In the genomic region with DNA sequence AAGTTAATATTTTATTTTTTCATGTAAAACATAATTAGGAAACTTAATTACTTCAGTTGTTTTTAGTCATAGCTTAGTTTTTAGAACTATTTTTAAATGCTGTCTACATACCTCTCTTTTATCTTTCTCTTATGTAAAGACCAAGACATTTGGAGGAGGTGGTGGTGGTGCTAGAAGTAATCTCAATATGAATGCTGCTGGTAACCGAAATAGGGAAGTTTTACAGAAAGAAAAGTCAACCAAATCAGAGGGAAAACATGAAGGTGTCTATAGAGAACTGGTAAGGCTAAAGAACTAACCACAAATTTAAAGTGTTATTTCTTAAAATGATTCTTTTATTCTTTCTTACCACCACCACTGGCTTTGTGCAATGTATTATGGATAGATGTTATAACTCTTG, we compare ENCODE assay signal across 1 cellular context.
TF ChIP-seq lines count a peak whose summit lies in the region.

No MANE protein-coding gene starts in this region.

TF ChIP-seq in GM12878, 131 proteins besides CTCF, POLR2A, EP300 and RAD21 (continued from another document and continues in another):
- TF ChIP-seq ZSCAN29 (IDR thresholded peaks at IDR 0.05) (no peak), NRF1 (conservative IDR thresholded peaks at IDR 0.05; ENCODE audit: low read depth, low read length) (no peak), FOXM1 (IDR thresholded peaks at IDR 0.05; ENCODE audit: low read depth, low read length) (no peak), CHD2 (IDR thresholded peaks at IDR 0.05; ENCODE audit: borderline replicate concordance, low read depth, low read length) (no peak), MTA2 (IDR thresholded peaks at IDR 0.05; ENCODE audit: low read depth) (peak; percentile 95), BCL3 (IDR thresholded peaks at IDR 0.05; ENCODE audit: borderline replicate concordance, insufficient read depth, low read depth, low read length, poor library complexity, severe bottlenecking) (no peak), IKZF2 (IDR thresholded peaks at IDR 0.05) (peak in 1 of 2 experiments; percentile 47; a peak in 1 of 4 replicates), STAT3 (IDR thresholded peaks at IDR 0.05; ENCODE audit: low read depth, low read length) (no peak), BRCA1 (IDR thresholded peaks at IDR 0.05; ENCODE audit: low read depth, low read length) (no peak), GABPA (IDR thresholded peaks at IDR 0.05; ENCODE audit: low read depth) (no peak), FOXK2 (IDR thresholded peaks at IDR 0.05) (no peak), BCL11A (IDR thresholded peaks at IDR 0.05; ENCODE audit: low read depth, low read length) (0 out of 2 replicates have a peak, but pooled peaks have one; percentile 41), USF1 (IDR thresholded peaks at IDR 0.05; ENCODE audit: borderline replicate concordance, extremely low read length, insufficient read depth, low read depth, low read length) (no peak), SPI1 (IDR thresholded peaks at IDR 0.05; ENCODE audit: borderline replicate concordance, insufficient read depth, low read depth, low read length) (no peak), CBX5 (IDR thresholded peaks at IDR 0.05; ENCODE audit: low read depth) (no peak), BMI1 (IDR thresholded peaks at IDR 0.05; ENCODE audit: borderline replicate concordance) (peak; percentile 63), ESRRA (IDR thresholded peaks at IDR 0.05; ENCODE audit: low read length) (no peak), MEF2A (IDR thresholded peaks at IDR 0.05; ENCODE audit: insufficient read depth, low read depth, low read length) (peak; percentile 34; the same call in 1 of the 2 replicates), SMARCA5 (IDR thresholded peaks at IDR 0.05) (no peak), PAX8 (IDR thresholded peaks at IDR 0.05) (no peak), BACH1 (IDR thresholded peaks at IDR 0.05; ENCODE audit: borderline replicate concordance) (no peak), PBX3 (IDR thresholded peaks at IDR 0.05; ENCODE audit: insufficient replicate concordance, low read depth, low read length) (no peak), ASH2L (IDR thresholded peaks at IDR 0.05; ENCODE audit: borderline replicate concordance, low read depth) (no peak), MEF2B (IDR thresholded peaks at IDR 0.05; ENCODE audit: partially characterized antibody, poor library complexity, severe bottlenecking) (peak; percentile 80), TAF1 (IDR thresholded peaks at IDR 0.05; ENCODE audit: borderline replicate concordance, low read depth, low read length) (no peak), SMAD5 (IDR thresholded peaks at IDR 0.05; ENCODE audit: low read depth) (no peak), NR2C1 (IDR thresholded peaks at IDR 0.05) (no peak), RFX5 (IDR thresholded peaks at IDR 0.05; ENCODE audit: low read depth, low read length) (no peak), DPF2 (IDR thresholded peaks at IDR 0.05) (peak; percentile 56; the same call in 1 of the 2 replicates), JUND (IDR thresholded peaks at IDR 0.05; ENCODE audit: low read depth, low read length) (no peak), PML (IDR thresholded peaks at IDR 0.05; ENCODE audit: low read length) (no peak), MYC (IDR thresholded peaks at IDR 0.05; ENCODE audit: insufficient read depth, insufficient read length, insufficient replicate concordance, low read length, severe bottlenecking) (no peak), MXI1 (IDR thresholded peaks at IDR 0.05; ENCODE audit: low read depth, low read length) (no peak)
- TF ChIP-seq, protein P1, sequence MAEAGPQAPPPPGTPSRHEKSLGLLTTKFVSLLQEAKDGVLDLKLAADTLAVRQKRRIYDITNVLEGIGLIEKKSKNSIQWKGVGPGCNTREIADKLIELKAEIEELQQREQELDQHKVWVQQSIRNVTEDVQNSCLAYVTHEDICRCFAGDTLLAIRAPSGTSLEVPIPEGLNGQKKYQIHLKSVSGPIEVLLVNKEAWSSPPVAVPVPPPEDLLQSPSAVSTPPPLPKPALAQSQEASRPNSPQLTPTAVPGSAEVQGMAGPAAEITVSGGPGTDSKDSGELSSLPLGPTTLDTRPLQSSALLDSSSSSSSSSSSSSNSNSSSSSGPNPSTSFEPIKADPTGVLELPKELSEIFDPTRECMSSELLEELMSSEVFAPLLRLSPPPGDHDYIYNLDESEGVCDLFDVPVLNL (IDR thresholded peaks at IDR 0.05; ENCODE audit: low read depth, low read length) = no peak
- TF ChIP-seq, protein P2, sequence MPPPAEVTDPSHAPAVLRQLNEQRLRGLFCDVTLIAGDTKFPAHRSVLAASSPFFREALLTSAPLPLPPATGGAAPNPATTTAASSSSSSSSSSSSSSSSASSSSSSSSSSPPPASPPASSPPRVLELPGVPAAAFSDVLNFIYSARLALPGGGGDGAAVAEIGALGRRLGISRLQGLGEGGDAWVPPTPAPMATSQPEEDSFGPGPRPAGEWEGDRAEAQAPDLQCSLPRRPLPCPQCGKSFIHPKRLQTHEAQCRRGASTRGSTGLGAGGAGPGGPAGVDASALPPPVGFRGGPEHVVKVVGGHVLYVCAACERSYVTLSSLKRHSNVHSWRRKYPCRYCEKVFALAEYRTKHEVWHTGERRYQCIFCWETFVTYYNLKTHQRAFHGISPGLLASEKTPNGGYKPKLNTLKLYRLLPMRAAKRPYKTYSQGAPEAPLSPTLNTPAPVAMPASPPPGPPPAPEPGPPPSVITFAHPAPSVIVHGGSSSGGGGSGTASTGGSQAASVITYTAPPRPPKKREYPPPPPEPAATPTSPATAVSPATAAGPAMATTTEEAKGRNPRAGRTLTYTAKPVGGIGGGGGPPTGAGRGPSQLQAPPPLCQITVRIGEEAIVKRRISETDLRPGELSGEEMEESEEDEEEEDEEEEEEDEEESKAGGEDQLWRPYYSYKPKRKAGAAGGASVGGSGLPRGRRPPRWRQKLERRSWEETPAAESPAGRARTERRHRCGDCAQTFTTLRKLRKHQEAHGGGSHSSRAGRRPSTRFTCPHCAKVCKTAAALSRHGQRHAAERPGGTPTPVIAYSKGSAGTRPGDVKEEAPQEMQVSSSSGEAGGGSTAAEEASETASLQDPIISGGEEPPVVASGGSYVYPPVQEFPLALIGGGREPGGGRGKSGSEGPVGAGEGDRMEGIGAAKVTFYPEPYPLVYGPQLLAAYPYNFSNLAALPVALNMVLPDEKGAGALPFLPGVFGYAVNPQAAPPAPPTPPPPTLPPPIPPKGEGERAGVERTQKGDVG (CRISPR knock-in tag; IDR thresholded peaks at IDR 0.05) = no peak
- TF ChIP-seq, protein P3, sequence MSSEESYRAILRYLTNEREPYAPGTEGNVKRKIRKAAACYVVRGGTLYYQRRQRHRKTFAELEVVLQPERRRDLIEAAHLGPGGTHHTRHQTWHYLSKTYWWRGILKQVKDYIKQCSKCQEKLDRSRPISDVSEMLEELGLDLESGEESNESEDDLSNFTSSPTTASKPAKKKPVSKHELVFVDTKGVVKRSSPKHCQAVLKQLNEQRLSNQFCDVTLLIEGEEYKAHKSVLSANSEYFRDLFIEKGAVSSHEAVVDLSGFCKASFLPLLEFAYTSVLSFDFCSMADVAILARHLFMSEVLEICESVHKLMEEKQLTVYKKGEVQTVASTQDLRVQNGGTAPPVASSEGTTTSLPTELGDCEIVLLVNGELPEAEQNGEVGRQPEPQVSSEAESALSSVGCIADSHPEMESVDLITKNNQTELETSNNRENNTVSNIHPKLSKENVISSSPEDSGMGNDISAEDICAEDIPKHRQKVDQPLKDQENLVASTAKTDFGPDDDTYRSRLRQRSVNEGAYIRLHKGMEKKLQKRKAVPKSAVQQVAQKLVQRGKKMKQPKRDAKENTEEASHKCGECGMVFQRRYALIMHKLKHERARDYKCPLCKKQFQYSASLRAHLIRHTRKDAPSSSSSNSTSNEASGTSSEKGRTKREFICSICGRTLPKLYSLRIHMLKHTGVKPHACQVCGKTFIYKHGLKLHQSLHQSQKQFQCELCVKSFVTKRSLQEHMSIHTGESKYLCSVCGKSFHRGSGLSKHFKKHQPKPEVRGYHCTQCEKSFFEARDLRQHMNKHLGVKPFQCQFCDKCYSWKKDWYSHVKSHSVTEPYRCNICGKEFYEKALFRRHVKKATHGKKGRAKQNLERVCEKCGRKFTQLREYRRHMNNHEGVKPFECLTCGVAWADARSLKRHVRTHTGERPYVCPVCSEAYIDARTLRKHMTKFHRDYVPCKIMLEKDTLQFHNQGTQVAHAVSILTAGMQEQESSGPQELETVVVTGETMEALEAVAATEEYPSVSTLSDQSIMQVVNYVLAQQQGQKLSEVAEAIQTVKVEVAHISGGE (CRISPR knock-in tag; IDR thresholded peaks at IDR 0.05) = no peak
- TF ChIP-seq, protein P4, sequence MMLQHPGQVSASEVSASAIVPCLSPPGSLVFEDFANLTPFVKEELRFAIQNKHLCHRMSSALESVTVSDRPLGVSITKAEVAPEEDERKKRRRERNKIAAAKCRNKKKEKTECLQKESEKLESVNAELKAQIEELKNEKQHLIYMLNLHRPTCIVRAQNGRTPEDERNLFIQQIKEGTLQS (IDR thresholded peaks at IDR 0.05; ENCODE audit: borderline replicate concordance, extremely low read depth, low read depth, low read length) = no peak
- TF ChIP-seq, protein P5, sequence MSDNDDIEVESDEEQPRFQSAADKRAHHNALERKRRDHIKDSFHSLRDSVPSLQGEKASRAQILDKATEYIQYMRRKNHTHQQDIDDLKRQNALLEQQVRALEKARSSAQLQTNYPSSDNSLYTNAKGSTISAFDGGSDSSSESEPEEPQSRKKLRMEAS (IDR thresholded peaks at IDR 0.05; ENCODE audit: low read depth, low read length) = no peak
- TF ChIP-seq, protein P6, sequence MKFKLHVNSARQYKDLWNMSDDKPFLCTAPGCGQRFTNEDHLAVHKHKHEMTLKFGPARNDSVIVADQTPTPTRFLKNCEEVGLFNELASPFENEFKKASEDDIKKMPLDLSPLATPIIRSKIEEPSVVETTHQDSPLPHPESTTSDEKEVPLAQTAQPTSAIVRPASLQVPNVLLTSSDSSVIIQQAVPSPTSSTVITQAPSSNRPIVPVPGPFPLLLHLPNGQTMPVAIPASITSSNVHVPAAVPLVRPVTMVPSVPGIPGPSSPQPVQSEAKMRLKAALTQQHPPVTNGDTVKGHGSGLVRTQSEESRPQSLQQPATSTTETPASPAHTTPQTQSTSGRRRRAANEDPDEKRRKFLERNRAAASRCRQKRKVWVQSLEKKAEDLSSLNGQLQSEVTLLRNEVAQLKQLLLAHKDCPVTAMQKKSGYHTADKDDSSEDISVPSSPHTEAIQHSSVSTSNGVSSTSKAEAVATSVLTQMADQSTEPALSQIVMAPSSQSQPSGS (IDR thresholded peaks at IDR 0.05; ENCODE audit: low read length) = 0 out of 2 replicates have a peak, but pooled peaks have one; percentile 34
- TF ChIP-seq, protein P7, sequence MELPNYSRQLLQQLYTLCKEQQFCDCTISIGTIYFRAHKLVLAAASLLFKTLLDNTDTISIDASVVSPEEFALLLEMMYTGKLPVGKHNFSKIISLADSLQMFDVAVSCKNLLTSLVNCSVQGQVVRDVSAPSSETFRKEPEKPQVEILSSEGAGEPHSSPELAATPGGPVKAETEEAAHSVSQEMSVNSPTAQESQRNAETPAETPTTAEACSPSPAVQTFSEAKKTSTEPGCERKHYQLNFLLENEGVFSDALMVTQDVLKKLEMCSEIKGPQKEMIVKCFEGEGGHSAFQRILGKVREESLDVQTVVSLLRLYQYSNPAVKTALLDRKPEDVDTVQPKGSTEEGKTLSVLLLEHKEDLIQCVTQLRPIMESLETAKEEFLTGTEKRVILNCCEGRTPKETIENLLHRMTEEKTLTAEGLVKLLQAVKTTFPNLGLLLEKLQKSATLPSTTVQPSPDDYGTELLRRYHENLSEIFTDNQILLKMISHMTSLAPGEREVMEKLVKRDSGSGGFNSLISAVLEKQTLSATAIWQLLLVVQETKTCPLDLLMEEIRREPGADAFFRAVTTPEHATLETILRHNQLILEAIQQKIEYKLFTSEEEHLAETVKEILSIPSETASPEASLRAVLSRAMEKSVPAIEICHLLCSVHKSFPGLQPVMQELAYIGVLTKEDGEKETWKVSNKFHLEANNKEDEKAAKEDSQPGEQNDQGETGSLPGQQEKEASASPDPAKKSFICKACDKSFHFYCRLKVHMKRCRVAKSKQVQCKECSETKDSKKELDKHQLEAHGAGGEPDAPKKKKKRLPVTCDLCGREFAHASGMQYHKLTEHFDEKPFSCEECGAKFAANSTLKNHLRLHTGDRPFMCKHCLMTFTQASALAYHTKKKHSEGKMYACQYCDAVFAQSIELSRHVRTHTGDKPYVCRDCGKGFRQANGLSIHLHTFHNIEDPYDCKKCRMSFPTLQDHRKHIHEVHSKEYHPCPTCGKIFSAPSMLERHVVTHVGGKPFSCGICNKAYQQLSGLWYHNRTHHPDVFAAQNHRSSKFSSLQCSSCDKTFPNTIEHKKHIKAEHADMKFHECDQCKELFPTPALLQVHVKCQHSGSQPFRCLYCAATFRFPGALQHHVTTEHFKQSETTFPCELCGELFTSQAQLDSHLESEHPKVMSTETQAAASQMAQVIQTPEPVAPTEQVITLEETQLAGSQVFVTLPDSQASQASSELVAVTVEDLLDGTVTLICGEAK (IDR thresholded peaks at IDR 0.05; ENCODE audit: borderline replicate concordance) = no peak
